In the genomic region with DNA sequence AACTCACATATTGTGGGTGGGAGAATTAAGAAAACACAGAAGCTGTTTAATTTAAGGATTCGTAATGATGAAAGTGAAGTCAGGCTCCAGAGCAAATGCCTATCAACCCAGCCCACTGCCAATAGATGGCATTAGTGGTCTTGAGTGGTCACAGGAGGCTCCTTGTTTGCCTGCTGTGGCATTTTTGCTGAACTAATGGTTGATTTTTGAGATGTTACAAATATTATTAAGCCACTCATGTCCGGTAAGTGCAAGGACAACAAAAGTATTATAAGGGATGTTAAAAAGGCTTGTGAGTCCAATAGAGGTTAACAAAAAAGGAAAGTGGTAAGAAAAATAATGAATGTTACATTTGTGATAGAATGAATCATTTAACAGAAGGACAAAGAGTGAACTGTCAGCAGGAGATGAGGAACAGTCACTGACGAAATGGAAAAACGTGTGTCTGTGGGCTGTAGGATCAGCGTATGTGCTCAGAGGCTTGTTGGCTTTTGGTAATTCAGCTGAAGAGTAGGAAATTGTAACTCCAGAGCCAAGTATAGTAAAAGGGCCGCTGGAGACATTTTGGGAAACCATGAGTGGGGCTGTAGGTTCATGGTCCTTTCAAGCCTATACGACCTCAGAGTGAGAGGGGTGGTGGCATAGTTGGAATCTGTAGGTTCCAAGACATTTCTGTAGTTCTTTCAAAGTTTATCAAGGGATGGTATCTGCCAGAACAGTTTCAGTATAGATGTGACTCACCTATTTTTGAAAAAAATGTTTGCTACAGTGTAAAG, we compare ENCODE assay signal across 10 cellular contexts. TPM values are rescaled to one million over a fixed set of nuclear protein-coding genes. Genes with fewer than 3 reads are reported as not detected.
DNase-seq lines count a peak whose midpoint lies in the region; ATAC-seq lines count a peak whose summit lies in the region.
"Had no signal": no experiment of that assay in that cellular context is flagged by ENCODE, and none has a peak within 500 bp of the region (broad histone marks: within the 10 kb centered on the region; RNA-seq: fewer than 3 reads in every experiment).

No MANE protein-coding gene starts in this region.

- DNase-seq in activated CD4-positive, alpha-beta T cell treated with anti-CD3 and anti-CD28 coated beads for 48 hours = peak; percentile 62
- DNase-seq in activated CD4-positive, alpha-beta T cell treated with anti-CD3 and anti-CD28 coated beads for 4 hours = no peak
- DNase-seq in RPMI7951 (ENCODE audit: low read depth) = peak; percentile 24
- peak; percentile 46 for DNase-seq in astrocyte of the hippocampus (ENCODE audit: low read depth, low spot score)
- peak; percentile 40 for DNase-seq in stimulated activated CD4-positive, alpha-beta T cell treated with anti-CD3 and anti-CD28 coated beads, Interleukin-4, amount 100 ng/mL, for 24 hours
- DNase-seq in HuH-7.5 (ENCODE audit: low spot score) = no peak
- no peak for DNase-seq in islet precursor cell
- DNase-seq: activated effector memory CD4-positive, alpha-beta T cell treated with anti-CD3 and anti-CD28 coated beads, Interleukin-2, amount 50 U/mL, for 16 hours; colonic mucosa had no signal

- ATAC-seq in HG02588 (IDR thresholded peaks at IDR 0.05; ENCODE audit: unreplicated experiment) = no peak

RNA-seq across cellular contexts. Expression of a gene that starts 11.2 kb away (rescaled TPM):
- 22.4 and 23.2 TPM in 2 replicates for total RNA-seq in RPMI7951 (2014; rRNA removed; shearing (Covaris generic))

RNA-seq across cellular contexts. Expression of a gene that starts 43.7 kb away (rescaled TPM):
- 0.29 and 0.84 TPM in 2 replicates for total RNA-seq in RPMI7951 (2014; rRNA removed; shearing (Covaris generic))

RNA-seq across cellular contexts. Expression of a gene that starts 58.3 kb away (rescaled TPM):
- 48.5 and 56.4 TPM in 2 replicates for total RNA-seq in RPMI7951 (2014; rRNA removed; shearing (Covaris generic))

Comparison
In these comparisons a context has a peak if more than half of its experiments do, and no peak if none do; other contexts are left out.
1. DNase-seq: peak in activated CD4-positive, alpha-beta T cell treated with anti-CD3 and anti-CD28 coated beads for 48 hours (single experiment), RPMI7951 (single experiment), astrocyte of the hippocampus (single experiment) and stimulated activated CD4-positive, alpha-beta T cell treated with anti-CD3 and anti-CD28 coated beads, Interleukin-4, amount 100 ng/mL, for 24 hours (single experiment); none in activated CD4-positive, alpha-beta T cell treated with anti-CD3 and anti-CD28 coated beads for 4 hours (0 of 2), HuH-7.5 (single experiment) and islet precursor cell (single experiment).